In the genomic region with DNA sequence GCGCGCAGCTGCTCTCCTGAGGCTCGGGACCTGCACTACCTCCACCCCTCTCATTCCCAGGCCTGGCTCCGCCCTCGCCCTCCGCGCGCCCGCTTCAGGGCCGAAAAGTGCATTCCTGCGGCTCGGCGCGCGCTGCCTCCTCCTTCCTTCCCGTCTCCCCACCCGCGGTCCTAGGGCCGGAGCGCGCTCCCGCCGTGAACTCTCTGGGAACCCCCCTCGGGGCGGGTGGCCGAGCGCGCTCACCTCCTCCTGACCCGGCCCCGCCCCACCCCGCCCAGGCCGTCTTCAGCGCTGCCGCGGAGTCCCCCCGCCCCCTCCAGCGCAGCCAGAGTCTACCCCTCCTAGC, we compare ENCODE assay signal across 8 cellular contexts. TPM values are rescaled to one million over a fixed set of nuclear protein-coding genes. Genes with fewer than 3 reads are reported as not detected.
DNase-seq lines count a peak whose midpoint lies in the region; ATAC-seq and TF ChIP-seq lines count a peak whose summit lies in the region.

No MANE protein-coding gene starts in this region.

- H3K27ac Mint-ChIP-seq in stimulated activated effector memory CD8-positive, alpha-beta T cell treated with anti-CD3 and anti-CD28 coated beads, Interleukin-12 subunit alpha, Interleukin-12 subunit beta, amount 100 ng/mL, for 72 hours = peak overlapping the region; percentile 91

- peak overlapping the region; percentile 86; the same call in 1 of the 2 replicates for H3K27ac ChIP-seq in HUES64 (ENCODE audit: low read depth, low read length)
- peak overlapping the region; percentile 97 to 100 (median 99) for H3K27ac ChIP-seq in esophagus squamous epithelium

- H3K4me1 ChIP-seq in HUES64 (ENCODE audit: insufficient read depth, low read length) = peaks cover 52% of the 10 kb centered on the region
- H3K4me1 ChIP-seq in esophagus squamous epithelium = peaks cover 68 to 97% (median 72%) of the 10 kb centered on the region in 3 donors

- H3K27me3 ChIP-seq in HUES64 (ENCODE audit: insufficient read depth, low read length) (peaks cover 12% of the 10 kb centered on the region), esophagus squamous epithelium (no peaks in the 10 kb centered on the region)

- ATAC-seq in GM21390 (IDR thresholded peaks at IDR 0.05; ENCODE audit: unreplicated experiment) = peak; percentile 43
- ATAC-seq in stimulated activated effector memory CD8-positive, alpha-beta T cell treated with anti-CD3 and anti-CD28 coated beads, Interleukin-12 subunit alpha, Interleukin-12 subunit beta, amount 100 ng/mL, for 72 hours = peak; percentile 76

- H3K9me3 Mint-ChIP-seq in stimulated activated effector memory CD8-positive, alpha-beta T cell treated with anti-CD3 and anti-CD28 coated beads, Interleukin-12 subunit alpha, Interleukin-12 subunit beta, amount 100 ng/mL, for 72 hours = no peaks in the 10 kb centered on the region

- TF ChIP-seq CTCF in esophagus squamous epithelium (IDR thresholded peaks at IDR 0.05) = no peak

- DNase-seq in CMK (ENCODE audit: low read depth) (peak; percentile 83), RKO (ENCODE audit: low spot score) (peak; percentile 93), esophagus squamous epithelium (lab: John Stamatoyannopoulos, UW) (peak; percentile 59), myocyte (ENCODE audit: low read depth) (peak; percentile 88)
- DNase-seq in activated T-helper 1 cell treated with anti-CD3 and anti-CD28 coated beads, Interleukin-2, amount 50 U/mL, for 16 hours (ENCODE audit: low read depth in 1 of 2, low spot score in 1 of 2) = peak; percentile 49 to 71
- DNase-seq in stimulated activated effector memory CD8-positive, alpha-beta T cell treated with anti-CD3 and anti-CD28 coated beads, Interleukin-12 subunit alpha, Interleukin-12 subunit beta, amount 100 ng/mL, for 72 hours (ENCODE audit: low spot score in 2 of 2) = peak; percentile 63 to 92

- H3K4me3 Mint-ChIP-seq in stimulated activated effector memory CD8-positive, alpha-beta T cell treated with anti-CD3 and anti-CD28 coated beads, Interleukin-12 subunit alpha, Interleukin-12 subunit beta, amount 100 ng/mL, for 72 hours = peak overlapping the region; percentile 94

- H3K36me3 Mint-ChIP-seq in stimulated activated effector memory CD8-positive, alpha-beta T cell treated with anti-CD3 and anti-CD28 coated beads, Interleukin-12 subunit alpha, Interleukin-12 subunit beta, amount 100 ng/mL, for 72 hours = peaks cover 44% of the 10 kb centered on the region

- H3K4me3 ChIP-seq in HUES64 (ENCODE audit: low read length) (peak overlapping the region; percentile 90), esophagus squamous epithelium (peak overlapping the region; percentile 56 to 82 (median 72))

- H3K9me3 ChIP-seq in HUES64 (ENCODE audit: insufficient read depth, low read depth, low read length) (no peaks in the 10 kb centered on the region), esophagus squamous epithelium (no peaks in the 10 kb centered on the region)

- intact Hi-C loops in esophagus squamous epithelium (cut with DNase I) = no loop called here

- under 1% methylated on average over 34 of the region's 37 CpGs for WGBS in HUES64
- WGBS in esophagus squamous epithelium, 2 donors = 0% methylated on average over 3 to 12 of the region's 37 CpGs

- H3K9ac ChIP-seq in HUES64 (ENCODE audit: low read depth, low read length) = 0 out of 2 replicates have a peak overlapping the region, but pooled peaks have one; percentile 58

- TF ChIP-seq POLR2A in esophagus squamous epithelium (IDR thresholded peaks at IDR 0.05) = no peak

- no peaks in the 10 kb centered on the region for H3K36me3 ChIP-seq in HUES64 (ENCODE audit: insufficient read depth, low read length)
- H3K36me3 ChIP-seq in esophagus squamous epithelium = peaks cover 0 to 16% (median 0%) of the 10 kb centered on the region in 3 donors

- H3K4me1 Mint-ChIP-seq in stimulated activated effector memory CD8-positive, alpha-beta T cell treated with anti-CD3 and anti-CD28 coated beads, Interleukin-12 subunit alpha, Interleukin-12 subunit beta, amount 100 ng/mL, for 72 hours = peaks cover 90% of the 10 kb centered on the region

RNA-seq across cellular contexts. Expression of gene RARG, which starts 11.2 kb away (rescaled TPM):
- 34.3 TPM for polyA plus RNA-seq in HUES64 (2013, experiment 1 of 2)
- 37.8 TPM for polyA plus RNA-seq in HUES64 (2013, experiment 2 of 2)
- 100 to 1,000 TPM in 3 of 4 donors, 10 to 100 TPM in 1; 98.0 to 171 (median 125) TPM for total RNA-seq in esophagus squamous epithelium
- total RNA-seq in myocyte = 15.4 and 22.7 TPM in 2 replicates
- 21.9 TPM for polyA plus RNA-seq in myocyte (2012)

RNA-seq across cellular contexts. Expression of gene ITGB7, which starts 13.8 kb away (rescaled TPM):
- polyA plus RNA-seq in HUES64 (2013, experiment 1 of 2) = 0.75 TPM
- not detected for polyA plus RNA-seq in HUES64 (2013, experiment 2 of 2)
- 1 to 10 TPM; 4.2 to 7.2 (median 5.9) TPM for total RNA-seq in esophagus squamous epithelium
- total RNA-seq in myocyte = 0.16 and 0.32 TPM in 2 replicates
- polyA plus RNA-seq in myocyte (2012) = 0.10 TPM

RNA-seq across cellular contexts. Expression of gene CSAD, which starts 40.1 kb away (rescaled TPM):
- polyA plus RNA-seq in HUES64 (2013, experiment 1 of 2) = 4.9 TPM
- polyA plus RNA-seq in HUES64 (2013, experiment 2 of 2) = 5.6 TPM
- total RNA-seq in esophagus squamous epithelium (10 to 100 TPM; 11.4 to 30.5 (median 15.7) TPM), myocyte (5.6 and 15.5 TPM in 2 replicates)
- 39.8 TPM for polyA plus RNA-seq in myocyte (2012)

RNA-seq across cellular contexts. Expression of gene ZNF740, which starts 40.3 kb away (rescaled TPM):
- polyA plus RNA-seq in HUES64 (2013, experiment 1 of 2) = 15.2 TPM
- 16.5 TPM for polyA plus RNA-seq in HUES64 (2013, experiment 2 of 2)
- total RNA-seq in esophagus squamous epithelium = 10 to 100 TPM in 2 of 4 donors, 1 to 10 TPM in 2; 6.9 to 21.2 (median 9.8) TPM
- total RNA-seq in myocyte = 7.4 and 9.2 TPM in 2 replicates
- polyA plus RNA-seq in myocyte (2012) = 11.1 TPM

RNA-seq across cellular contexts. Expression of gene ESPL1, which starts 47.3 kb away (rescaled TPM):
- polyA plus RNA-seq in HUES64 (2013, experiment 1 of 2) = 20.0 TPM
- polyA plus RNA-seq in HUES64 (2013, experiment 2 of 2) = 17.4 TPM
- total RNA-seq in esophagus squamous epithelium (10 to 100 TPM; 32.2 to 85.6 (median 48.0) TPM), myocyte (0.36 and 0.53 TPM in 2 replicates)
- polyA plus RNA-seq in myocyte (2012) = 0.42 TPM

Comparison
In these comparisons a context has a peak if more than half of its experiments do, and no peak if none do; other contexts are left out.
1. Peak in every context shown above with its lines: DNase-seq, ATAC-seq, H3K4me3 ChIP-seq and H3K27ac ChIP-seq.